1 cellular context compared by ENCODE assay signal in genomic region chr16:50381679-50382440, GRCh38.
TF ChIP-seq lines count a peak whose summit lies in the region.

No MANE protein-coding gene starts in this region.

TF ChIP-seq in HepG2, 621 proteins besides CTCF, POLR2A, EP300 and RAD21 (continued from another document and continues in another):
- TF ChIP-seq ARID5B (CRISPR knock-in tag; IDR thresholded peaks at IDR 0.05) = peak; percentile 49; the same call in 1 of the 2 replicates
- 0 out of 2 replicates have a peak, but pooled peaks have one; percentile 20 for TF ChIP-seq ZNF614 (CRISPR knock-in tag; IDR thresholded peaks at IDR 0.05; ENCODE audit: borderline replicate concordance)
- peak; percentile 75; the same call in 1 of the 2 replicates for TF ChIP-seq ZMYM3 (CRISPR knock-in tag; IDR thresholded peaks at IDR 0.05)
- peak; percentile 82 for TF ChIP-seq ELF1 (CRISPR knock-in tag; IDR thresholded peaks at IDR 0.05)
- TF ChIP-seq SIX1 (CRISPR knock-in tag; IDR thresholded peaks at IDR 0.05; ENCODE audit: borderline replicate concordance) = no peak
- TF ChIP-seq ZNF749 (CRISPR knock-in tag; IDR thresholded peaks at IDR 0.05; ENCODE audit: borderline replicate concordance) = no peak
- no peak for TF ChIP-seq WIZ (CRISPR knock-in tag; IDR thresholded peaks at IDR 0.05)
- TF ChIP-seq, protein P1, sequence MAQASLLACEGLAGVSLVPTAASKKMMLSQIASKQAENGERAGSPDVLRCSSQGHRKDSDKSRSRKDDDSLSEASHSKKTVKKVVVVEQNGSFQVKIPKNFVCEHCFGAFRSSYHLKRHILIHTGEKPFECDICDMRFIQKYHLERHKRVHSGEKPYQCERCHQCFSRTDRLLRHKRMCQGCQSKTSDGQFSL (CRISPR knock-in tag; IDR thresholded peaks at IDR 0.05) = no peak
- TF ChIP-seq ZNF333 (CRISPR knock-in tag; IDR thresholded peaks at IDR 0.05; ENCODE audit: borderline replicate concordance) = no peak
- TF ChIP-seq MLXIP (CRISPR knock-in tag; IDR thresholded peaks at IDR 0.05; ENCODE audit: borderline replicate concordance) = no peak
- no peak for TF ChIP-seq ZNF577 (CRISPR knock-in tag; IDR thresholded peaks at IDR 0.05; ENCODE audit: borderline replicate concordance, low read depth)
- TF ChIP-seq AHR (CRISPR knock-in tag; IDR thresholded peaks at IDR 0.05) = no peak
- TF ChIP-seq, protein P2, sequence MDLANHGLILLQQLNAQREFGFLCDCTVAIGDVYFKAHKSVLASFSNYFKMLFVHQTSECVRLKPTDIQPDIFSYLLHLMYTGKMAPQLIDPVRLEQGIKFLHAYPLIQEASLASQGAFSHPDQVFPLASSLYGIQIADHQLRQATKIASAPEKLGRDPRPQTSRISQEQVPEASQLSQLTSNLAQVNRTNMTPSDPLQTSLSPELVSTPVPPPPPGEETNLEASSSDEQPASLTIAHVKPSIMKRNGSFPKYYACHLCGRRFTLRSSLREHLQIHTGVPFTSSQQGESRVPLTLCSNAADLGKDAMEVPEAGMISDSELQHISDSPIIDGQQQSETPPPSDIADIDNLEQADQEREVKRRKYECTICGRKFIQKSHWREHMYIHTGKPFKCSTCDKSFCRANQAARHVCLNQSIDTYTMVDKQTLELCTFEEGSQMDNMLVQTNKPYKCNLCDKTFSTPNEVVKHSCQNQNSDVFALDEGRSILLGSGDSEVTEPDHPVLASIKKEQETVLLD (CRISPR knock-in tag; IDR thresholded peaks at IDR 0.05; ENCODE audit: low read depth) = no peak
- no peak for TF ChIP-seq GTF3A (CRISPR knock-in tag; conservative IDR thresholded peaks at IDR 0.05)
- no peak for TF ChIP-seq MEIS2 (CRISPR knock-in tag; IDR thresholded peaks at IDR 0.05)
- no peak for TF ChIP-seq IRF1 (CRISPR knock-in tag; IDR thresholded peaks at IDR 0.05; ENCODE audit: low read depth)
- TF ChIP-seq POLR2AphosphoS5 (IDR thresholded peaks at IDR 0.05; ENCODE audit: low read depth, low read length) = no peak
- TF ChIP-seq ZNF841 (CRISPR knock-in tag; IDR thresholded peaks at IDR 0.05; ENCODE audit: borderline replicate concordance) = no peak
- no peak for TF ChIP-seq ZNF572 (CRISPR knock-in tag; IDR thresholded peaks at IDR 0.05)
- TF ChIP-seq ZNF124 (CRISPR knock-in tag; IDR thresholded peaks at IDR 0.05) = 0 out of 2 replicates have a peak, but pooled peaks have one; percentile 68
- TF ChIP-seq THRA (CRISPR knock-in tag; IDR thresholded peaks at IDR 0.05; ENCODE audit: borderline replicate concordance) = peak; percentile 51; the same call in 1 of the 2 replicates
- TF ChIP-seq, protein P3, sequence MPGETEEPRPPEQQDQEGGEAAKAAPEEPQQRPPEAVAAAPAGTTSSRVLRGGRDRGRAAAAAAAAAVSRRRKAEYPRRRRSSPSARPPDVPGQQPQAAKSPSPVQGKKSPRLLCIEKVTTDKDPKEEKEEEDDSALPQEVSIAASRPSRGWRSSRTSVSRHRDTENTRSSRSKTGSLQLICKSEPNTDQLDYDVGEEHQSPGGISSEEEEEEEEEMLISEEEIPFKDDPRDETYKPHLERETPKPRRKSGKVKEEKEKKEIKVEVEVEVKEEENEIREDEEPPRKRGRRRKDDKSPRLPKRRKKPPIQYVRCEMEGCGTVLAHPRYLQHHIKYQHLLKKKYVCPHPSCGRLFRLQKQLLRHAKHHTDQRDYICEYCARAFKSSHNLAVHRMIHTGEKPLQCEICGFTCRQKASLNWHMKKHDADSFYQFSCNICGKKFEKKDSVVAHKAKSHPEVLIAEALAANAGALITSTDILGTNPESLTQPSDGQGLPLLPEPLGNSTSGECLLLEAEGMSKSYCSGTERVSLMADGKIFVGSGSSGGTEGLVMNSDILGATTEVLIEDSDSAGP (CRISPR knock-in tag; IDR thresholded peaks at IDR 0.05; ENCODE audit: borderline replicate concordance) = peak; percentile 43; the same call in 1 of the 2 replicates
- TF ChIP-seq NR2F1 (CRISPR knock-in tag; IDR thresholded peaks at IDR 0.05) = peak in 1 of 2 experiments; percentile 41; a peak in 1 of 4 replicates
- no peak for TF ChIP-seq FOXP1 (IDR thresholded peaks at IDR 0.05)
- TF ChIP-seq FOXP1 (CRISPR knock-in tag; IDR thresholded peaks at IDR 0.05) = peak; percentile 75
- no peak for TF ChIP-seq RFXAP (CRISPR knock-in tag; IDR thresholded peaks at IDR 0.05; ENCODE audit: borderline replicate concordance)
- TF ChIP-seq, protein P4, sequence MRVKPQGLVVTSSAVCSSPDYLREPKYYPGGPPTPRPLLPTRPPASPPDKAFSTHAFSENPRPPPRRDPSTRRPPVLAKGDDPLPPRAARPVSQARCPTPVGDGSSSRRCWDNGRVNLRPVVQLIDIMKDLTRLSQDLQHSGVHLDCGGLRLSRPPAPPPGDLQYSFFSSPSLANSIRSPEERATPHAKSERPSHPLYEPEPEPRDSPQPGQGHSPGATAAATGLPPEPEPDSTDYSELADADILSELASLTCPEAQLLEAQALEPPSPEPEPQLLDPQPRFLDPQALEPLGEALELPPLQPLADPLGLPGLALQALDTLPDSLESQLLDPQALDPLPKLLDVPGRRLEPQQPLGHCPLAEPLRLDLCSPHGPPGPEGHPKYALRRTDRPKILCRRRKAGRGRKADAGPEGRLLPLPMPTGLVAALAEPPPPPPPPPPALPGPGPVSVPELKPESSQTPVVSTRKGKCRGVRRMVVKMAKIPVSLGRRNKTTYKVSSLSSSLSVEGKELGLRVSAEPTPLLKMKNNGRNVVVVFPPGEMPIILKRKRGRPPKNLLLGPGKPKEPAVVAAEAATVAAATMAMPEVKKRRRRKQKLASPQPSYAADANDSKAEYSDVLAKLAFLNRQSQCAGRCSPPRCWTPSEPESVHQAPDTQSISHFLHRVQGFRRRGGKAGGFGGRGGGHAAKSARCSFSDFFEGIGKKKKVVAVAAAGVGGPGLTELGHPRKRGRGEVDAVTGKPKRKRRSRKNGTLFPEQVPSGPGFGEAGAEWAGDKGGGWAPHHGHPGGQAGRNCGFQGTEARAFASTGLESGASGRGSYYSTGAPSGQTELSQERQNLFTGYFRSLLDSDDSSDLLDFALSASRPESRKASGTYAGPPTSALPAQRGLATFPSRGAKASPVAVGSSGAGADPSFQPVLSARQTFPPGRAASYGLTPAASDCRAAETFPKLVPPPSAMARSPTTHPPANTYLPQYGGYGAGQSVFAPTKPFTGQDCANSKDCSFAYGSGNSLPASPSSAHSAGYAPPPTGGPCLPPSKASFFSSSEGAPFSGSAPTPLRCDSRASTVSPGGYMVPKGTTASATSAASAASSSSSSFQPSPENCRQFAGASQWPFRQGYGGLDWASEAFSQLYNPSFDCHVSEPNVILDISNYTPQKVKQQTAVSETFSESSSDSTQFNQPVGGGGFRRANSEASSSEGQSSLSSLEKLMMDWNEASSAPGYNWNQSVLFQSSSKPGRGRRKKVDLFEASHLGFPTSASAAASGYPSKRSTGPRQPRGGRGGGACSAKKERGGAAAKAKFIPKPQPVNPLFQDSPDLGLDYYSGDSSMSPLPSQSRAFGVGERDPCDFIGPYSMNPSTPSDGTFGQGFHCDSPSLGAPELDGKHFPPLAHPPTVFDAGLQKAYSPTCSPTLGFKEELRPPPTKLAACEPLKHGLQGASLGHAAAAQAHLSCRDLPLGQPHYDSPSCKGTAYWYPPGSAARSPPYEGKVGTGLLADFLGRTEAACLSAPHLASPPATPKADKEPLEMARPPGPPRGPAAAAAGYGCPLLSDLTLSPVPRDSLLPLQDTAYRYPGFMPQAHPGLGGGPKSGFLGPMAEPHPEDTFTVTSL (CRISPR knock-in tag; IDR thresholded peaks at IDR 0.05; ENCODE audit: borderline replicate concordance) = no peak
- no peak for TF ChIP-seq AGO2 (optimal IDR thresholded peaks at IDR 0.05; ENCODE audit: low read depth, low read length)
- TF ChIP-seq, protein P5, sequence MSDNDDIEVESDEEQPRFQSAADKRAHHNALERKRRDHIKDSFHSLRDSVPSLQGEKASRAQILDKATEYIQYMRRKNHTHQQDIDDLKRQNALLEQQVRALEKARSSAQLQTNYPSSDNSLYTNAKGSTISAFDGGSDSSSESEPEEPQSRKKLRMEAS (IDR thresholded peaks at IDR 0.05) = no peak
- no peak for TF ChIP-seq ZGPAT (CRISPR knock-in tag; IDR thresholded peaks at IDR 0.05)
- no peak for TF ChIP-seq TRIM24 (CRISPR knock-in tag; IDR thresholded peaks at IDR 0.05)
- no peak for TF ChIP-seq NR1H2 (CRISPR knock-in tag; IDR thresholded peaks at IDR 0.05; ENCODE audit: borderline replicate concordance, low read depth)
- TF ChIP-seq HMGXB4 (CRISPR knock-in tag; IDR thresholded peaks at IDR 0.05; ENCODE audit: borderline replicate concordance in 1 of 2, low read depth in 1 of 2) = peak in 1 of 2 experiments; percentile 36; a peak in 2 of 4 replicates
- 0 out of 2 replicates have a peak, but pooled peaks have one; percentile 50 for TF ChIP-seq ZNF772 (CRISPR knock-in tag; IDR thresholded peaks at IDR 0.05)
- TF ChIP-seq MAFK (conservative IDR thresholded peaks at IDR 0.05 in 1 of 2, IDR thresholded peaks at IDR 0.05 in 1 of 2; ENCODE audit: low read length in 2 of 2) = no peak
